In the genomic region with DNA sequence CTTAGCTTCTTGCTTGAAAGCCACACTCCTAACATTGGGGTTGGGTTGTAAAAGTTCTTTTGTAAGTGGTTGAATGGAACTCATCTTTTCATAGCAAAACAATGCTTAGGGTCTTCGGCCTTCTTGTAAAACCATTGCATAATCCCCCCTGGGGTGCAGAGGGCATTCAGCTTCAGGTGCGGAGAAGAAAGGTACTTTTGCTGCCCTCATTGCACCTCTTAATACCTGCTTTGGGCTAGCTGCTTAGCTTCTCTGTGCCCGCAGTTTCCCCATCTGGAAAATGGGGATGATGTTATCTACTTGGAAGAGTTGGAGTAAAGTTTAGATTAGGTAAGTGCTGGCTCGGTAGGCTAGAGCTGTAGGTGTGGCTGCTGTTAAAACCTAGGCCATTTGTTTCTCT, we compare ENCODE assay signal across 15 cellular contexts. TPM values are rescaled to one million over a fixed set of nuclear protein-coding genes. Genes with fewer than 3 reads are reported as not detected.
A peak's percentile ranks its signal among the peaks of the same experiment; 100 is the strongest.
DNase-seq lines count a peak whose midpoint lies in the region; ATAC-seq and TF ChIP-seq lines count a peak whose summit lies in the region.
"Had no signal": no experiment of that assay in that cellular context is flagged by ENCODE, and none has a peak within 500 bp of the region (broad histone marks: within the 10 kb centered on the region; RNA-seq: fewer than 3 reads in every experiment).

No MANE protein-coding gene starts in this region.

- no peak for TF ChIP-seq POLR2A in suprapubic skin (IDR thresholded peaks at IDR 0.05)

- H3K4me1 ChIP-seq in HUES48 (ENCODE audit: control insufficient read depth, insufficient read depth, low read length) (peaks cover 93% of the 10 kb centered on the region), colonic mucosa (peaks cover 15% of the 10 kb centered on the region), mucosa of rectum (ENCODE audit: control insufficient read depth in 2 of 2, insufficient read depth in 2 of 2, low read length in 2 of 2) (peaks cover 20 to 44% of the 10 kb centered on the region in 2 donors), suprapubic skin (peaks cover 51% of the 10 kb centered on the region)

- peak overlapping the region; percentile 4; the same call in 1 of the 2 replicates for H3K4me3 ChIP-seq in HUES48 (ENCODE audit: low read depth, low read length)
- H3K4me3 ChIP-seq in colonic mucosa: no peak overlapping the region
- no peak overlapping the region for H3K4me3 ChIP-seq in mucosa of rectum (ENCODE audit: low read length in 2 of 2)
- no peak overlapping the region for H3K4me3 ChIP-seq in suprapubic skin
- H3K4me3 ChIP-seq: cardiac muscle cell, esophagus muscularis mucosa had no signal

- H3K9ac ChIP-seq in HUES48 (ENCODE audit: low read depth, low read length) (no peak overlapping the region), colonic mucosa (ENCODE audit: low read depth in 2 of 2, low read length in 2 of 2) (peak overlapping the region in 1 of 2 donors; percentile 61), mucosa of rectum (ENCODE audit: low read depth in 1 of 2, low read length in 2 of 2) (peak overlapping the region in 1 of 2 donors; percentile 0)

- TF ChIP-seq CTCF in colonic mucosa (IDR thresholded peaks at IDR 0.05) (no peak), suprapubic skin (IDR thresholded peaks at IDR 0.05) (no peak)

- 67% methylated on average over 4 of the region's 4 CpGs for WGBS in suprapubic skin

- no peaks in the 10 kb centered on the region for H3K36me3 ChIP-seq in HUES48 (ENCODE audit: control insufficient read depth, insufficient read depth, low read length)
- H3K36me3 ChIP-seq in colonic mucosa: no peaks in the 10 kb centered on the region
- no peaks in the 10 kb centered on the region for H3K36me3 ChIP-seq in mucosa of rectum (ENCODE audit: control insufficient read depth in 2 of 2, insufficient read depth in 2 of 2, low read length in 2 of 2)
- no peaks in the 10 kb centered on the region for H3K36me3 ChIP-seq in suprapubic skin
- H3K36me3 ChIP-seq: cardiac muscle cell, esophagus muscularis mucosa had no signal

- no peak for TF ChIP-seq EP300 in suprapubic skin (IDR thresholded peaks at IDR 0.05)

- H3K27me3 ChIP-seq in HUES48 (ENCODE audit: control insufficient read depth, insufficient read depth, low read length) (peaks cover 47% of the 10 kb centered on the region), colonic mucosa (no peaks in the 10 kb centered on the region), mucosa of rectum (ENCODE audit: control insufficient read depth in 2 of 2, insufficient read depth in 2 of 2, low read length in 2 of 2) (no peaks in the 10 kb centered on the region), suprapubic skin (no peaks in the 10 kb centered on the region)
- H3K27me3 ChIP-seq: cardiac muscle cell, esophagus muscularis mucosa had no signal

- H3K9me3 ChIP-seq in HUES48 (ENCODE audit: control insufficient read depth, insufficient read depth, low read length): no peaks in the 10 kb centered on the region
- no peaks in the 10 kb centered on the region for H3K9me3 ChIP-seq in colonic mucosa
- H3K9me3 ChIP-seq in mucosa of rectum (ENCODE audit: control insufficient read depth in 2 of 2, low read length in 2 of 2): no peaks in the 10 kb centered on the region
- no peaks in the 10 kb centered on the region for H3K9me3 ChIP-seq in suprapubic skin
- H3K9me3 ChIP-seq: esophagus muscularis mucosa had no signal

- intact Hi-C loops in colonic mucosa (cut with DNase I): loop anchor here (5.0 kb wide), 1 partner anchor 118 kb away; no protein-coding TSS in a partner anchor

- H3K27ac ChIP-seq in HUES48 (ENCODE audit: low read depth, low read length) (peak overlapping the region; percentile 30), colonic mucosa (peak overlapping the region; percentile 79), mucosa of rectum (ENCODE audit: low read depth in 2 of 2, low read length in 2 of 2) (peak overlapping the region; percentile 78 to 84), suprapubic skin (peak overlapping the region; percentile 19)
- H3K27ac ChIP-seq: esophagus muscularis mucosa had no signal

- no peak for DNase-seq in colonic mucosa
- no peak for DNase-seq in suprapubic skin (ENCODE audit: low spot score in 2 of 2)
- DNase-seq in cerebellar nuclear complex (lab: John Stamatoyannopoulos, UW): no peak
- no peak for DNase-seq in NCI-H226
- DNase-seq: activated CD8-positive, alpha-beta memory T cell treated with anti-CD3 and anti-CD28 coated beads, Interleukin-2, amount 10 ng/mL, durations not matched to agents 7 days and 5 days; GF-D8; NCI-H146; nephron progenitor cell; retina; stimulated activated naive CD4-positive, alpha-beta T cell had no signal

- no peak for ATAC-seq in HG03139 (IDR thresholded peaks at IDR 0.05; ENCODE audit: unreplicated experiment)
- ATAC-seq: activated CD8-positive, alpha-beta memory T cell treated with anti-CD3 and anti-CD28 coated beads, Interleukin-2, amount 10 ng/mL, durations not matched to agents 7 days and 5 days had no signal

RNA-seq across cellular contexts. Expression of a gene that starts 10.1 kb away (rescaled TPM):
- total RNA-seq in colonic mucosa (10 to 100 TPM; 32.7 to 56.7 TPM), suprapubic skin (10 to 100 TPM; 60.3 to 84.8 (median 72.4) TPM)

Comparison
In these comparisons a context has a peak if more than half of its experiments do, and no peak if none do; other contexts are left out.
1. H3K27ac ChIP-seq: peak in every context shown above with its lines; median percentile 81 in mucosa of rectum; 79 in colonic mucosa; 30 in HUES48; 19 in suprapubic skin.